Comparison of ENCODE assay signal across 18 cellular contexts in genomic region chr10:114543456-114543855, GRCh38.
DNase-seq lines count a peak whose midpoint lies in the region; ATAC-seq, FAIRE-seq and TF ChIP-seq lines count a peak whose summit lies in the region.
"Had no signal": no experiment of that assay in that cellular context is flagged by ENCODE, and none has a peak within 500 bp of the region (broad histone marks: within the 10 kb centered on the region; RNA-seq: fewer than 3 reads in every experiment).

No MANE protein-coding gene starts in this region.

- peak overlapping the region; percentile 92 for H3K27ac Mint-ChIP-seq in activated T-cell treated with anti-CD3 and anti-CD28 coated beads, Interleukin-2, amount 50 U/mL, for 24 hours
- H3K27ac Mint-ChIP-seq in astrocyte (ENCODE audit: unreplicated experiment), result peak overlapping the region; percentile 12
- H3K27ac Mint-ChIP-seq in stimulated activated memory B cell treated with anti-CD40 and anti-IgM and Interleukin-4, amounts not matched to agents 10 μg/mL and 1 μg/mL and 100 μg/mL, for 72 hours, result peak overlapping the region; percentile 92
- H3K27ac Mint-ChIP-seq: progenitor cell of endocrine pancreas had no signal

- peak overlapping the region; percentile 94 for H3K27ac ChIP-seq in OCI-LY7 (ENCODE audit: low read depth, low read length, poor library complexity, severe bottlenecking)
- H3K27ac ChIP-seq in astrocyte (ENCODE audit: low read depth, low read length), result no peak overlapping the region

- H4K20me1 ChIP-seq in OCI-LY7 (ENCODE audit: insufficient read depth, low read length) (no peaks in the 10 kb centered on the region), astrocyte (ENCODE audit: insufficient read depth, low read length) (peaks cover 3% of the 10 kb centered on the region)

- no peak for DNase-seq in activated T-cell treated with anti-CD3 and anti-CD28 coated beads, Interleukin-2, amount 50 U/mL, for 24 hours
- DNase-seq in activated T-cell treated with anti-CD3 and anti-CD28 coated beads, Interleukin-2, amount 50 U/mL, for 48 hours, result no peak
- DNase-seq in OCI-LY7 (ENCODE audit: low spot score) (peak; percentile 23), astrocyte (ENCODE audit: low read depth) (no peak), inferior parietal cortex (ENCODE audit: extremely low spot score) (no peak), DMS53 treated with DMSO at 0.1 percent for 48 hours (lab: John Stamatoyannopoulos, UW; ENCODE audit: unreplicated experiment) (no peak)
- DNase-seq: activated CD4-positive, alpha-beta T cell treated with anti-CD3 and anti-CD28 coated beads for 1 hour; effector CD4-positive, alpha-beta T cell; hypothalamus; NCI-H187; NCI-H524 treated with DMSO at 0.1 percent for 48 hours; stimulated activated CD4-positive, alpha-beta T cell treated with anti-CD3 and anti-CD28 coated beads, Interleukin-12 subunit alpha, Interleukin-12 subunit beta, amount 100 ng/mL, for 4 hours; SW 1271 had no signal

- H3K9ac ChIP-seq in astrocyte (ENCODE audit: low read length), result no peak overlapping the region

- H3K4me3 Mint-ChIP-seq in activated T-cell treated with anti-CD3 and anti-CD28 coated beads, Interleukin-2, amount 50 U/mL, for 24 hours, result peak overlapping the region; percentile 73
- no peak overlapping the region for H3K4me3 Mint-ChIP-seq in astrocyte (ENCODE audit: unreplicated experiment)
- H3K4me3 Mint-ChIP-seq in stimulated activated memory B cell treated with anti-CD40 and anti-IgM and Interleukin-4, amounts not matched to agents 10 μg/mL and 1 μg/mL and 100 μg/mL, for 72 hours, result peak overlapping the region; percentile 63

- POLR2A ChIA-PET in OCI-LY7 (lab: Charles Lee), result interaction anchor here (1.0 to 12.1 kb wide), 8 partner anchors 12 to 394 kb away, joined by 3 to 192 read pairs (median 8); partner anchors contain the start of gene TRUB1

- H3K4me3 ChIP-seq in OCI-LY7 (ENCODE audit: low read depth, low read length, poor library complexity, severe bottlenecking) (peak overlapping the region; percentile 60), astrocyte (ENCODE audit: insufficient read depth, low read depth, low read length) (no peak overlapping the region)

- peaks cover 5% of the 10 kb centered on the region for H3K27me3 ChIP-seq in astrocyte (ENCODE audit: insufficient read depth, low read length)

- ATAC-seq in stimulated activated memory B cell treated with anti-CD40 and anti-IgM and Interleukin-4, amounts not matched to agents 10 μg/mL and 1 μg/mL and 100 μg/mL, for 72 hours, result no peak
- no peak for ATAC-seq in HG02763 (IDR thresholded peaks at IDR 0.05; ENCODE audit: unreplicated experiment)
- ATAC-seq: left lobe of liver had no signal

- no TSS peak for BruUV-seq in OCI-LY7 (replicated peaks; lab: Mats Ljungman, UMichigan)

- peak overlapping the region; percentile 48; the same call in 1 of the 2 replicates for H2AFZ ChIP-seq in OCI-LY7 (ENCODE audit: low read length)
- H2AFZ ChIP-seq in astrocyte (ENCODE audit: low read depth, low read length), result no peak overlapping the region

- H3K9me3 ChIP-seq in OCI-LY7 (ENCODE audit: low read length) (no peaks in the 10 kb centered on the region), astrocyte (ENCODE audit: insufficient read depth, low read depth, low read length) (no peaks in the 10 kb centered on the region)

- H3K36me3 ChIP-seq in OCI-LY7 (ENCODE audit: insufficient read depth, low read length), result no peaks in the 10 kb centered on the region
- no peaks in the 10 kb centered on the region for H3K36me3 ChIP-seq in astrocyte (ENCODE audit: insufficient read depth, low read length)

- CTCF ChIA-PET in OCI-LY7 (lab: Charles Lee; ENCODE audit: unreplicated experiment), result interaction anchor here (2.0 kb wide), 1 partner anchor 17 kb away, joined by 11 read pairs; no protein-coding TSS in a partner anchor

- H3K79me2 ChIP-seq in OCI-LY7 (ENCODE audit: insufficient read depth, low read depth, low read length) (no peaks in the 10 kb centered on the region), astrocyte (ENCODE audit: insufficient read depth, low read length) (no peaks in the 10 kb centered on the region)

- peaks cover 89% of the 10 kb centered on the region for H3K4me1 Mint-ChIP-seq in activated T-cell treated with anti-CD3 and anti-CD28 coated beads, Interleukin-2, amount 50 U/mL, for 24 hours (ENCODE audit: low read depth)
- H3K4me1 Mint-ChIP-seq in astrocyte (ENCODE audit: low read depth, unreplicated experiment), result peaks cover 22% of the 10 kb centered on the region
- peaks cover 54% of the 10 kb centered on the region for H3K4me1 Mint-ChIP-seq in stimulated activated memory B cell treated with anti-CD40 and anti-IgM and Interleukin-4, amounts not matched to agents 10 μg/mL and 1 μg/mL and 100 μg/mL, for 72 hours

- no peaks in the 10 kb centered on the region for H3K9me3 Mint-ChIP-seq in activated T-cell treated with anti-CD3 and anti-CD28 coated beads, Interleukin-2, amount 50 U/mL, for 24 hours
- no peaks in the 10 kb centered on the region for H3K9me3 Mint-ChIP-seq in astrocyte (ENCODE audit: unreplicated experiment)
- H3K9me3 Mint-ChIP-seq in stimulated activated memory B cell treated with anti-CD40 and anti-IgM and Interleukin-4, amounts not matched to agents 10 μg/mL and 1 μg/mL and 100 μg/mL, for 72 hours, result no peaks in the 10 kb centered on the region

- H3K4me2 ChIP-seq in OCI-LY7 (ENCODE audit: low read length) (peak overlapping the region; percentile 96), astrocyte (ENCODE audit: low read length) (no peak overlapping the region)

- H3K27me3 Mint-ChIP-seq in activated T-cell treated with anti-CD3 and anti-CD28 coated beads, Interleukin-2, amount 50 U/mL, for 24 hours, result no peaks in the 10 kb centered on the region
- H3K27me3 Mint-ChIP-seq in astrocyte (ENCODE audit: low read depth, unreplicated experiment), result no peaks in the 10 kb centered on the region
- no peaks in the 10 kb centered on the region for H3K27me3 Mint-ChIP-seq in stimulated activated memory B cell treated with anti-CD40 and anti-IgM and Interleukin-4, amounts not matched to agents 10 μg/mL and 1 μg/mL and 100 μg/mL, for 72 hours

- intact Hi-C loops in OCI-LY7 (cut with micrococcal nuclease; ENCODE audit: unreplicated experiment), result loop anchor here (5.0 kb wide), 2 partner anchors 279 to 371 kb away; partner anchors contain the start of genes CCDC186 and FHIP2A

- H3K9me2 ChIP-seq in OCI-LY7 (ENCODE audit: insufficient read depth, low read length), result no peaks in the 10 kb centered on the region

- no peaks in the 10 kb centered on the region for H3K36me3 Mint-ChIP-seq in activated T-cell treated with anti-CD3 and anti-CD28 coated beads, Interleukin-2, amount 50 U/mL, for 24 hours (ENCODE audit: low read depth)
- peaks cover 44% of the 10 kb centered on the region for H3K36me3 Mint-ChIP-seq in astrocyte (ENCODE audit: low read depth, unreplicated experiment)
- no peaks in the 10 kb centered on the region for H3K36me3 Mint-ChIP-seq in stimulated activated memory B cell treated with anti-CD40 and anti-IgM and Interleukin-4, amounts not matched to agents 10 μg/mL and 1 μg/mL and 100 μg/mL, for 72 hours

- TF ChIP-seq CTCF in OCI-LY7 (conservative IDR thresholded peaks at IDR 0.05; ENCODE audit: low read length) (no peak), astrocyte (IDR thresholded peaks at IDR 0.05; ENCODE audit: insufficient read depth, low read depth, low read length) (no peak)

- no peak for FAIRE-seq in astrocyte (lab: Jason Lieb, UNC)
- FAIRE-seq: RCC 7860 had no signal

- H3K4me1 ChIP-seq in OCI-LY7 (ENCODE audit: insufficient read depth, low read length, poor library complexity, severe bottlenecking), result peaks cover 89% of the 10 kb centered on the region
- H3K4me1 ChIP-seq in astrocyte (ENCODE audit: insufficient read depth, low read length), result peaks cover 10% of the 10 kb centered on the region

Comparison
In these comparisons a context has a peak if more than half of its experiments do, and no peak if none do; other contexts are left out.
1. H3K27ac Mint-ChIP-seq: peak in every context shown above with its lines; median percentile 92 in activated T-cell treated with anti-CD3 and anti-CD28 coated beads, Interleukin-2, amount 50 U/mL, for 24 hours; 92 in stimulated activated memory B cell treated with anti-CD40 and anti-IgM and Interleukin-4, amounts not matched to agents 10 μg/mL and 1 μg/mL and 100 μg/mL, for 72 hours; 12 in astrocyte.